In genomic region chr2:196119926-196120325, GRCh38 we compare ENCODE assay signal across 21 cellular contexts. TPM values are rescaled to one million over a fixed set of nuclear protein-coding genes. Genes with fewer than 3 reads are reported as not detected.
A peak's percentile ranks its signal among the peaks of the same experiment; 100 is the strongest.
DNase-seq lines count a peak whose midpoint lies in the region; FAIRE-seq and TF ChIP-seq lines count a peak whose summit lies in the region.
"Had no signal": no experiment of that assay in that cellular context is flagged by ENCODE, and none has a peak within 500 bp of the region (broad histone marks: within the 10 kb centered on the region; RNA-seq: fewer than 3 reads in every experiment).

No MANE protein-coding gene starts in this region.

- DNase-seq in GM12891 (ENCODE audit: insufficient read length, low spot score) (no peak), neuronal stem cell (ENCODE audit: low spot score) (no peak), DMS79 (lab: John Stamatoyannopoulos, UW) (no peak), activated gamma-delta T cell (lab: John Stamatoyannopoulos, UW) (no peak), NCI-H146 treated with DMSO at 0.1 percent for 48 hours (lab: John Stamatoyannopoulos, UW; ENCODE audit: unreplicated experiment) (no peak)
- DNase-seq: 8988T; ACHN; AML-193; BE2C; Calu3; CD4-positive, alpha-beta memory T cell; COR-L47; DMS53; DND-41; GOT3; H7; HCEC 1CT had no signal

- peak; percentile 64 for FAIRE-seq in GM12891 (lab: Jason Lieb, UNC)
- FAIRE-seq: A549, G401.6 had no signal

- H3K36me3 ChIP-seq in Loucy (ENCODE audit: insufficient read depth, low read length) = no peaks in the 10 kb centered on the region
- no peaks in the 10 kb centered on the region for H3K36me3 ChIP-seq in neuronal stem cell (replicated peaks in 1 of 2; ENCODE audit: control insufficient read depth in 2 of 2, insufficient read depth in 2 of 2, low read length in 2 of 2)
- H3K36me3 ChIP-seq: BE2C; BLaER1 treated with 17β-estradiol and CSF1 and Interleukin-3, amounts not matched to agents 10 nM and 100 nM had no signal

- H3K4ac ChIP-seq in neuronal stem cell (ENCODE audit: low read length) = no peak overlapping the region

- no peak overlapping the region for H3K18ac ChIP-seq in neuronal stem cell (ENCODE audit: low read length)

- no peak for TF ChIP-seq CTCF in Loucy (conservative IDR thresholded peaks at IDR 0.05; ENCODE audit: low read length)

- no peaks in the 10 kb centered on the region for H3F3A ChIP-seq in Loucy (ENCODE audit: low read depth)

- H2AFZ ChIP-seq in Loucy (ENCODE audit: low read length) = 0 out of 2 replicates have a peak overlapping the region, but pooled peaks have one; percentile 46
- peak overlapping the region; percentile 17 for H2AFZ ChIP-seq in neuronal stem cell (ENCODE audit: low read length)

- H3K14ac ChIP-seq in neuronal stem cell (ENCODE audit: low read length) = no peak overlapping the region

- H3K4me3 ChIP-seq in Loucy (ENCODE audit: low read length, poor library complexity, severe bottlenecking) (no peak overlapping the region), neuronal stem cell (ENCODE audit: low read length in 2 of 2) (no peak overlapping the region)
- H3K4me3 ChIP-seq: A549; BLaER1 treated with 17β-estradiol and CSF1 and Interleukin-3, amounts not matched to agents 10 nM and 100 nM had no signal

- no peak overlapping the region for H2BK5ac ChIP-seq in neuronal stem cell (ENCODE audit: low read length)

- H3K27me3 ChIP-seq in Loucy (ENCODE audit: insufficient read depth, low read length, poor library complexity, severe bottlenecking) (no peaks in the 10 kb centered on the region), neuronal stem cell (ENCODE audit: control insufficient read depth in 3 of 3, insufficient read depth in 3 of 3, low read depth in 1 of 3, low read length in 3 of 3) (no peaks in the 10 kb centered on the region)
- H3K27me3 ChIP-seq: BE2C; BLaER1 treated with 17β-estradiol and CSF1 and Interleukin-3, amounts not matched to agents 10 nM and 100 nM had no signal

- no peak overlapping the region for H3K23ac ChIP-seq in neuronal stem cell (ENCODE audit: low read depth, low read length, poor library complexity)

- no peak overlapping the region for H4K91ac ChIP-seq in neuronal stem cell (ENCODE audit: low read depth, low read length, poor library complexity)

- H3K79me2 ChIP-seq in Loucy (ENCODE audit: insufficient read depth, low read length) = no peaks in the 10 kb centered on the region

- no peak for TF ChIP-seq POLR2A in GM12891 (IDR thresholded peaks at IDR 0.05; ENCODE audit: low read depth, low read length)

- H3K9ac ChIP-seq in Loucy (ENCODE audit: low read depth, low read length, poor library complexity, severe bottlenecking) = no peak overlapping the region
- no peak overlapping the region for H3K9ac ChIP-seq in neuronal stem cell (ENCODE audit: low read depth, low read length, poor library complexity)
- H3K9ac ChIP-seq: BLaER1 treated with 17β-estradiol and CSF1 and Interleukin-3, amounts not matched to agents 10 nM and 100 nM had no signal

- no peak overlapping the region for H2AK5ac ChIP-seq in neuronal stem cell (ENCODE audit: low read depth, low read length)

- H2BK12ac ChIP-seq in neuronal stem cell (ENCODE audit: low read length) = no peak overlapping the region

- no peak overlapping the region for H3K4me2 ChIP-seq in Loucy (ENCODE audit: low read depth, low read length, poor library complexity, severe bottlenecking)
- H3K4me2 ChIP-seq in neuronal stem cell (ENCODE audit: insufficient read depth, low read length, poor library complexity, severe bottlenecking) = no peak overlapping the region
- H3K4me2 ChIP-seq: A549; BLaER1 treated with 17β-estradiol and CSF1 and Interleukin-3, amounts not matched to agents 10 nM and 100 nM had no signal

- WGBS in neuronal stem cell (ENCODE audit: extremely low coverage in 2 of 2, insufficient read length in 2 of 2, insufficient replicate concordance in 1 of 2), 2 donors = no CpG with 5 or more reads among the region's 3 CpGs

- no peaks in the 10 kb centered on the region for H4K20me1 ChIP-seq in Loucy (ENCODE audit: insufficient read depth, low read length, poor library complexity, severe bottlenecking)
- H4K20me1 ChIP-seq: BLaER1 treated with 17β-estradiol and CSF1 and Interleukin-3, amounts not matched to agents 10 nM and 100 nM had no signal

- no peak overlapping the region for H3K27ac ChIP-seq in neuronal stem cell (replicated peaks; ENCODE audit: low read length)
- H3K27ac ChIP-seq: A549; BLaER1 treated with 17β-estradiol and CSF1 and Interleukin-3, amounts not matched to agents 10 nM and 100 nM had no signal

- H2BK120ac ChIP-seq in neuronal stem cell (ENCODE audit: low read depth, low read length) = no peak overlapping the region

- H4K8ac ChIP-seq in neuronal stem cell (ENCODE audit: low read depth, low read length) = no peak overlapping the region

- no peaks in the 10 kb centered on the region for H3K9me2 ChIP-seq in Loucy (replicated peaks; ENCODE audit: low read depth, low read length)

- H3K9me3 ChIP-seq in Loucy (ENCODE audit: insufficient read depth, low read depth, low read length) (no peaks in the 10 kb centered on the region), neuronal stem cell (replicated peaks in 1 of 2; ENCODE audit: control insufficient read depth in 2 of 2, insufficient read depth in 1 of 2, low read depth in 1 of 2, low read length in 2 of 2) (no peaks in the 10 kb centered on the region)
- H3K9me3 ChIP-seq: A549, BE2C had no signal

- no peaks in the 10 kb centered on the region for H3K4me1 ChIP-seq in Loucy (ENCODE audit: insufficient read depth, low read length, poor library complexity, severe bottlenecking)
- H3K4me1 ChIP-seq in neuronal stem cell (ENCODE audit: control insufficient read depth in 2 of 2, insufficient read depth in 1 of 2, low read depth in 1 of 2, low read length in 2 of 2) = peaks cover 0 to 2% of the 10 kb centered on the region in 2 donors
- H3K4me1 ChIP-seq: A549; BE2C; BLaER1 treated with 17β-estradiol and CSF1 and Interleukin-3, amounts not matched to agents 10 nM and 100 nM had no signal

- H3K79me1 ChIP-seq in neuronal stem cell (ENCODE audit: low read depth, low read length) = no peaks in the 10 kb centered on the region

- H2BK15ac ChIP-seq in neuronal stem cell (ENCODE audit: low read length) = no peak overlapping the region

TF ChIP-seq in GM12891, 5 proteins besides CTCF, POLR2A, EP300 and RAD21:
- TF ChIP-seq PAX5 (IDR thresholded peaks at IDR 0.05; ENCODE audit: insufficient read depth, low read length, severe bottlenecking) (no peak), POLR2AphosphoS5 (IDR thresholded peaks at IDR 0.05; ENCODE audit: low read depth, low read length) (no peak), SPI1 (IDR thresholded peaks at IDR 0.05; ENCODE audit: low read depth, low read length) (no peak), TAF1 (IDR thresholded peaks at IDR 0.05; ENCODE audit: low read depth, low read length) (no peak), POU2F2 (IDR thresholded peaks at IDR 0.05; ENCODE audit: low read depth, low read length) (no peak)

RNA-seq across cellular contexts. Expression of gene DNAH7, which starts 51.3 kb away (rescaled TPM):
- polyA plus RNA-seq in GM12891 (2012; ENCODE audit: low read depth, missing spikeins) = 0.08 TPM
- 0.43 TPM for polyA plus RNA-seq in neuronal stem cell (2013, experiment 1 of 2)
- polyA plus RNA-seq in neuronal stem cell (2013, experiment 2 of 2) = 0.60 TPM
- polyA plus RNA-seq: CD4-positive, alpha-beta memory T cell had no signal

RNA-seq across cellular contexts. Expression of gene STK17B, which starts 51.5 kb away (rescaled TPM):
- polyA plus RNA-seq in GM12891 (2012; ENCODE audit: low read depth, missing spikeins) = 14.6 TPM
- 12.6 TPM for polyA plus RNA-seq in neuronal stem cell (2013, experiment 1 of 2)
- polyA plus RNA-seq in neuronal stem cell (2013, experiment 2 of 2) = 13.0 TPM
